ENCODE assay signal across 2 cellular contexts in the genomic region with DNA sequence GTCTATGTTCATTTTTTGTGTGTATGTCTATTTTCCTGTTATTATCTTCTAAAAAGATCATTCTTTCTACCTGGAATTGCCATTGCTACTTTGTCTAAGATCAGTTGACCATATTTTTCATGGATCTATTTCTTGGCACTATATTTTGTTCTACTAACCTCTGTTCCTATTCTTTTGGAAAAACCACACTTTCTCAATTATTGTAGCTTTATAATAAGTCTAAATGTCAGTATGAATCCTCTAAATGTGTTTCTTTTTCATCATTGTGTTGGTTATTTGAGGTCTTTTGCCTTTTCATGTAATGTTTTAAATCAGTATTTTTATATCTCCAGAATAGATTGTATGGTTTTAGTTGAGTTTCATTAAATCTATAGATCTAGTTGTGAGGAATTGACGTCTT.
A peak's percentile ranks its signal among the peaks of the same experiment; 100 is the strongest.
TF ChIP-seq lines count a peak whose summit lies in the region.

No MANE protein-coding gene starts in this region.

TF ChIP-seq in HCT116, 20 proteins besides CTCF, POLR2A, EP300 and RAD21:
- peak; percentile 58 for TF ChIP-seq ZNF274 (IDR thresholded peaks at IDR 0.05; ENCODE audit: low read depth, low read length)
- TF ChIP-seq TCF7L2 (IDR thresholded peaks at IDR 0.05; ENCODE audit: borderline replicate concordance, extremely low read depth, insufficient read depth, insufficient read length), result no peak
- no peak for TF ChIP-seq CBX3 (IDR thresholded peaks at IDR 0.05; ENCODE audit: low read depth)
- no peak for TF ChIP-seq SRF (IDR thresholded peaks at IDR 0.05; ENCODE audit: low read depth)

TF ChIP-seq in H1, 55 proteins besides CTCF, POLR2A, EP300 and RAD21:
- TF ChIP-seq ZNF274 (IDR thresholded peaks at IDR 0.05; ENCODE audit: borderline replicate concordance, extremely low read depth, low read length), result peak; percentile 54; the same call in 1 of the 2 replicates
- no peak for TF ChIP-seq TAF7 (optimal IDR thresholded peaks at IDR 0.05; ENCODE audit: borderline replicate concordance, low read depth, low read length)
- no peak for TF ChIP-seq SIN3A (conservative IDR thresholded peaks at IDR 0.05 in 1 of 2, IDR thresholded peaks at IDR 0.05 in 1 of 2; ENCODE audit: low read depth in 1 of 2, low read length in 2 of 2)
